8 cellular contexts compared by ENCODE assay signal in genomic region chr13:94595006-94595942, GRCh38. TPM values are rescaled to one million over a fixed set of nuclear protein-coding genes. Genes with fewer than 3 reads are reported as not detected.
DNase-seq lines count a peak whose midpoint lies in the region; TF ChIP-seq lines count a peak whose summit lies in the region.

No MANE protein-coding gene starts in this region.

- H3K27me3 Mint-ChIP-seq in neural progenitor cell (ENCODE audit: insufficient read depth, low read depth): no peaks in the 10 kb centered on the region

- H3K36me3 Mint-ChIP-seq in neural progenitor cell: no peaks in the 10 kb centered on the region

- H3K4me2 ChIP-seq in MM.1S (ENCODE audit: low read depth, low read length) (peak overlapping the region; percentile 88), fibroblast of lung (ENCODE audit: extremely low read depth, insufficient read depth, low read length) (peak overlapping the region; percentile 85), neural progenitor cell (peak overlapping the region; percentile 96)

- no peaks in the 10 kb centered on the region for H3K27me3 ChIP-seq in HAP-1 (ENCODE audit: low read depth)
- no peaks in the 10 kb centered on the region for H3K27me3 ChIP-seq in MM.1S (replicated peaks; ENCODE audit: insufficient read depth, low read length)
- H3K27me3 ChIP-seq in fibroblast of lung (ENCODE audit: control insufficient read depth, insufficient read depth, low read length): no peaks in the 10 kb centered on the region
- peaks cover 2% of the 10 kb centered on the region for H3K27me3 ChIP-seq in neural progenitor cell

- in situ Hi-C loops in GM13977 (cut with MboI; ENCODE audit: low pct_unique_long_range_greater_than_20kb, low sequenced_read_pairs, unreplicated experiment) (no loop called here), HAP-1 (cut with MboI; ENCODE audit: low sequenced_read_pairs) (no loop called here)

- H3K4me1 ChIP-seq in HAP-1 (no peaks in the 10 kb centered on the region; the same call in 1 of the 2 replicates), MM.1S (ENCODE audit: low read length) (peaks cover 25% of the 10 kb centered on the region), fibroblast of lung (ENCODE audit: control insufficient read depth, extremely low read depth, insufficient read depth, low read length) (peaks cover 7% of the 10 kb centered on the region), neural progenitor cell (peaks cover 9% of the 10 kb centered on the region)

- DNase-seq in GM13977 (ENCODE audit: low spot score): peak; percentile 21
- peak in 1 of 2 experiments; percentile 36 for DNase-seq in HAP-1 (ENCODE audit: low spot score in 2 of 2)
- DNase-seq in MM.1S: peak; percentile 33
- peak; percentile 20 for DNase-seq in activated T-cell treated with anti-CD3 and anti-CD28 coated beads for 24 hours (ENCODE audit: low read depth)
- DNase-seq in fibroblast of lung (ENCODE audit: low read depth in 2 of 2): peak; percentile 23 to 29
- DNase-seq in neural progenitor cell (ENCODE audit: low spot score): peak; percentile 40
- DNase-seq in NCI-H2081 treated with DMSO at 0.1 percent for 48 hours (lab: John Stamatoyannopoulos, UW): no peak
- DNase-seq in NCI-H446 treated with DMSO at 0.1 percent for 48 hours (lab: John Stamatoyannopoulos, UW): no peak

- H3K27ac Mint-ChIP-seq in neural progenitor cell: peak overlapping the region; percentile 11

- no peaks in the 10 kb centered on the region for H3K9me3 ChIP-seq in HAP-1
- no peaks in the 10 kb centered on the region for H3K9me3 ChIP-seq in MM.1S (replicated peaks; ENCODE audit: insufficient read depth, low read length)
- H3K9me3 ChIP-seq in fibroblast of lung (ENCODE audit: control insufficient read depth, insufficient read depth, low read depth, low read length): no peaks in the 10 kb centered on the region
- H3K9me3 ChIP-seq in neural progenitor cell (ENCODE audit: low read depth): no peaks in the 10 kb centered on the region

- peak overlapping the region; percentile 86 for H2AFZ ChIP-seq in MM.1S (ENCODE audit: low read length)
- peak overlapping the region; percentile 95 for H2AFZ ChIP-seq in fibroblast of lung (ENCODE audit: low read length)
- H2AFZ ChIP-seq in neural progenitor cell (replicated peaks): peak overlapping the region; percentile 85

- peak overlapping the region; percentile 82 for H3K9ac ChIP-seq in MM.1S (ENCODE audit: low read length)
- peak overlapping the region; percentile 74 for H3K9ac ChIP-seq in fibroblast of lung (ENCODE audit: insufficient read depth, low read length)
- H3K9ac ChIP-seq in neural progenitor cell: peak overlapping the region; percentile 76

- H3F3A ChIP-seq in MM.1S (ENCODE audit: insufficient read depth, low read length): peaks cover 16% of the 10 kb centered on the region
- peaks cover 4% of the 10 kb centered on the region for H3F3A ChIP-seq in neural progenitor cell (ENCODE audit: low read depth)

- H3K4me3 ChIP-seq in HAP-1 (peak overlapping the region; percentile 92), MM.1S (ENCODE audit: low read length) (peak overlapping the region; percentile 84), fibroblast of lung (replicated peaks in 1 of 4; ENCODE audit: control extremely low read depth in 1 of 4, insufficient read depth in 1 of 4, low read depth in 3 of 4, low read length in 4 of 4) (peak overlapping the region; percentile 78 to 99 (median 82)), neural progenitor cell (peak overlapping the region; percentile 89)

- TF ChIP-seq CTCF in GM13977 (IDR thresholded peaks at IDR 0.05; ENCODE audit: extremely low read depth, insufficient read depth, missing control alignments) (no peak), MM.1S (IDR thresholded peaks at IDR 0.05; ENCODE audit: low read length) (no peak), fibroblast of lung (conservative IDR thresholded peaks at IDR 0.05 in 1 of 2, IDR thresholded peaks at IDR 0.05 in 1 of 2; ENCODE audit: low read depth in 1 of 2, low read length in 2 of 2) (no peak), neural progenitor cell (IDR thresholded peaks at IDR 0.05) (no peak)

- H4K20me1 ChIP-seq in MM.1S (ENCODE audit: insufficient read depth, low read length) (no peaks in the 10 kb centered on the region), fibroblast of lung (ENCODE audit: control insufficient read depth, extremely low read depth, insufficient read depth, low read length) (no peaks in the 10 kb centered on the region), neural progenitor cell (ENCODE audit: low read depth) (no peaks in the 10 kb centered on the region)

- no peaks in the 10 kb centered on the region for H3K9me2 ChIP-seq in MM.1S (replicated peaks; ENCODE audit: insufficient read depth, low read length)

- H3K4me1 Mint-ChIP-seq in neural progenitor cell: peaks cover 20% of the 10 kb centered on the region

- H3K79me2 ChIP-seq in MM.1S (ENCODE audit: low read length) (peaks cover 37% of the 10 kb centered on the region), fibroblast of lung (ENCODE audit: control insufficient read depth, insufficient read depth, low read length) (peaks cover 15% of the 10 kb centered on the region), neural progenitor cell (ENCODE audit: low read depth) (peaks cover 34% of the 10 kb centered on the region)

- H3K4me3 Mint-ChIP-seq in neural progenitor cell: peak overlapping the region; percentile 91

- H3K9me3 Mint-ChIP-seq in neural progenitor cell: peaks cover under 1% of the 10 kb centered on the region

- H3K36me3 ChIP-seq in HAP-1 (replicated peaks) (peaks cover 30% of the 10 kb centered on the region), MM.1S (replicated peaks; ENCODE audit: insufficient read depth, low read length) (peaks cover 2% of the 10 kb centered on the region; the same call in 1 of the 2 replicates), fibroblast of lung (ENCODE audit: control insufficient read depth, insufficient read depth, low read length) (no peaks in the 10 kb centered on the region), neural progenitor cell (peaks cover 9% of the 10 kb centered on the region)

- peak overlapping the region; percentile 55; the same call in 1 of the 2 replicates for H3K27ac ChIP-seq in MM.1S (ENCODE audit: low read length)
- H3K27ac ChIP-seq in fibroblast of lung (ENCODE audit: insufficient read depth, low read length): peak overlapping the region; percentile 62
- H3K27ac ChIP-seq in neural progenitor cell: no peak overlapping the region

RNA-seq across cellular contexts. Expression of gene TGDS, which starts 0.7 kb away (rescaled TPM):
- total RNA-seq in fibroblast of lung: 10.3 and 13.4 TPM in 2 replicates
- 14.4 and 15.2 TPM in 2 replicates for polyA plus RNA-seq in fibroblast of lung
- polyA plus RNA-seq in fibroblast of lung (2012): 7.0 and 7.2 TPM in 2 replicates
- 1.8 TPM in 1 of 2 replicates, not detected in the other for polyA minus RNA-seq in fibroblast of lung (ENCODE audit: low replicate concordance)
- 24.3 and 41.2 TPM in 2 replicates for total RNA-seq in neural progenitor cell (ENCODE audit: low replicate concordance)

RNA-seq across cellular contexts. Expression of gene GPR180, which starts 6.4 kb away (rescaled TPM):
- total RNA-seq in fibroblast of lung (10.3 and 12.1 TPM in 2 replicates), neural progenitor cell (ENCODE audit: low replicate concordance) (9.7 and 16.5 TPM in 2 replicates)
- 7.9 and 9.0 TPM in 2 replicates for polyA plus RNA-seq in fibroblast of lung
- polyA plus RNA-seq in fibroblast of lung (2012): 4.6 and 4.7 TPM in 2 replicates
- polyA minus RNA-seq in fibroblast of lung (ENCODE audit: low replicate concordance): 1.2 and 1.6 TPM in 2 replicates

Comparison
In these comparisons a context has a peak if more than half of its experiments do, and no peak if none do; other contexts are left out.
1. DNase-seq: peak in GM13977 (single experiment), MM.1S (single experiment), activated T-cell treated with anti-CD3 and anti-CD28 coated beads for 24 hours (single experiment), fibroblast of lung (2 of 2) and neural progenitor cell (single experiment); none in NCI-H2081 treated with DMSO at 0.1 percent for 48 hours (single experiment) and NCI-H446 treated with DMSO at 0.1 percent for 48 hours (single experiment).
2. Peak in every context shown above with its lines, with median percentiles within 50 percentile points of each other: H3K4me3 ChIP-seq, H2AFZ ChIP-seq, H3K4me2 ChIP-seq and H3K9ac ChIP-seq.